7 cellular contexts compared by ENCODE assay signal in the genomic region with DNA sequence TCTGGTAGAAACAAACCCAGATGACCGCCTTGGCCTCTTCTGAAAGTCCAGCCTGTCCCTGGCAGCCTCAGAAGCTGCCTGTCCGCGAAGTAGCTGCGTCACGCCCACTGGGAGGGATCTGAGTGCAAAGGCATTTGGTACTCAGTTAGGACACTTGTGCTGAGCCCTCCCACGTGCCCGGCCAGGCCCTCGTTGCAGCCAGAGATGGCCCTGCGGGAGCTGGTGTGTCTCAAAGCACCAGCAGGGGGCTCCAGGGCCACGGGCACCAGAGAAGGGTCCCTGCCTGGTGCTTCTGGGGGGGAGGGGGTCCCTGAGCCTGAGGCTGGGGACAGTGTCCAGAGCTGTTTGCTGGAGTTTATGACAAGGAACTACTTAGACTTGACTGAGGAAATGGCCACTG. TPM values are rescaled to one million over a fixed set of nuclear protein-coding genes. Genes with fewer than 3 reads are reported as not detected.
A peak's percentile ranks its signal among the peaks of the same experiment; 100 is the strongest.
DNase-seq lines count a peak whose midpoint lies in the region; ATAC-seq and TF ChIP-seq lines count a peak whose summit lies in the region.
"Had no signal": no experiment of that assay in that cellular context is flagged by ENCODE, and none has a peak within 500 bp of the region (broad histone marks: within the 10 kb centered on the region; RNA-seq: fewer than 3 reads in every experiment).

No MANE protein-coding gene starts in this region.

- in situ Hi-C loops in astrocyte of the cerebellum (cut with HindIII; ENCODE audit: low sequenced_read_pairs), result no loop called here

- H3K4me1 Mint-ChIP-seq in nephron (peaks cover 30% of the 10 kb centered on the region), MCF 10A (ENCODE audit: insufficient read depth, unreplicated experiment) (peaks cover 6% of the 10 kb centered on the region)

- no peak overlapping the region for H3K4me3 ChIP-seq in astrocyte of the cerebellum (ENCODE audit: low read depth, low read length)

- POLR2A ChIA-PET in MCF 10A (lab: Yijun Ruan, JAX), result interaction anchor here (0.9 to 1.0 kb wide), 2 partner anchors 15 to 88 kb away, joined by 3 to 4 read pairs; no protein-coding TSS in a partner anchor

- no peak for DNase-seq in astrocyte of the cerebellum (ENCODE audit: low read depth)
- DNase-seq in NCI-H774 (lab: John Stamatoyannopoulos, UW), result no peak
- DNase-seq in MCF 10A (ENCODE audit: unreplicated experiment), result no peak
- DNase-seq: activated naive CD4-positive, alpha-beta T cell treated with Interleukin-2 at 50 U/mL for 16 hours had no signal

- BruUV-seq in MCF 10A (replicated peaks; lab: Mats Ljungman, UMichigan), result no TSS peak

- H3K27me3 Mint-ChIP-seq in nephron (ENCODE audit: low read depth) (peaks cover 7% of the 10 kb centered on the region), MCF 10A (ENCODE audit: insufficient read depth, unreplicated experiment) (no peaks in the 10 kb centered on the region)

- H3K4me3 Mint-ChIP-seq in nephron (peak overlapping the region in 1 of 3 experiments; percentile 23), MCF 10A (ENCODE audit: unreplicated experiment) (no peak overlapping the region)

- CTCF ChIA-PET in MCF 10A (lab: Yijun Ruan, JAX), result interaction anchor here (0.6 to 3.1 kb wide), 4 partner anchors 9 to 58 kb away, joined by 3 to 14 read pairs (median 4); no protein-coding TSS in a partner anchor

- intact Hi-C loops in MCF 10A (cut with micrococcal nuclease), result no loop called here

- no peaks in the 10 kb centered on the region for H3K9me3 Mint-ChIP-seq in nephron
- H3K9me3 Mint-ChIP-seq in MCF 10A (ENCODE audit: unreplicated experiment), result no peaks in the 10 kb centered on the region

- peaks cover 41% of the 10 kb centered on the region for H3K36me3 Mint-ChIP-seq in nephron (ENCODE audit: low read depth)
- peaks cover 72% of the 10 kb centered on the region for H3K36me3 Mint-ChIP-seq in MCF 10A (ENCODE audit: insufficient read depth, unreplicated experiment)

- peak; percentile 45; the same call in 1 of the 2 replicates for TF ChIP-seq CTCF in GM12874 (IDR thresholded peaks at IDR 0.05; ENCODE audit: insufficient read depth, low read depth, low read length)
- peak; percentile 51 for TF ChIP-seq CTCF in astrocyte of the cerebellum (IDR thresholded peaks at IDR 0.05; ENCODE audit: low read depth, low read length, missing control alignments)
- TF ChIP-seq CTCF in nephron (IDR thresholded peaks at IDR 0.05; ENCODE audit: unreplicated experiment in 3 of 3), result peak; percentile 42 to 62 (median 45)
- no peak for TF ChIP-seq CTCF in MCF 10A (IDR thresholded peaks at IDR 0.05; ENCODE audit: unreplicated experiment)

- H3K27ac Mint-ChIP-seq in nephron (no peak overlapping the region), MCF 10A (ENCODE audit: low read depth, unreplicated experiment) (no peak overlapping the region)

- no peak for ATAC-seq in GM21576 (IDR thresholded peaks at IDR 0.05; ENCODE audit: unreplicated experiment)

RNA-seq across cellular contexts. Expression of gene SELENOO, which starts 5.8 kb away (rescaled TPM):
- 16.1 and 21.9 TPM in 2 replicates for total RNA-seq in MCF 10A (2022)

RNA-seq across cellular contexts. Expression of gene TRABD, which starts 20.9 kb away (rescaled TPM):
- 60.6 and 63.8 TPM in 2 replicates for total RNA-seq in MCF 10A (2022)

RNA-seq across cellular contexts. Expression of gene PANX2, which starts 36.1 kb away (rescaled TPM):
- total RNA-seq in MCF 10A (2022), result 0.77 and 2.7 TPM in 2 replicates

RNA-seq across cellular contexts. Expression of gene TUBGCP6, which starts 38.2 kb away (rescaled TPM):
- total RNA-seq in MCF 10A (2022), result 27.6 and 27.9 TPM in 2 replicates

RNA-seq across cellular contexts. Expression of gene HDAC10, which starts 44.5 kb away (rescaled TPM):
- total RNA-seq in MCF 10A (2022), result 27.5 and 29.2 TPM in 2 replicates
